In the genomic region with DNA sequence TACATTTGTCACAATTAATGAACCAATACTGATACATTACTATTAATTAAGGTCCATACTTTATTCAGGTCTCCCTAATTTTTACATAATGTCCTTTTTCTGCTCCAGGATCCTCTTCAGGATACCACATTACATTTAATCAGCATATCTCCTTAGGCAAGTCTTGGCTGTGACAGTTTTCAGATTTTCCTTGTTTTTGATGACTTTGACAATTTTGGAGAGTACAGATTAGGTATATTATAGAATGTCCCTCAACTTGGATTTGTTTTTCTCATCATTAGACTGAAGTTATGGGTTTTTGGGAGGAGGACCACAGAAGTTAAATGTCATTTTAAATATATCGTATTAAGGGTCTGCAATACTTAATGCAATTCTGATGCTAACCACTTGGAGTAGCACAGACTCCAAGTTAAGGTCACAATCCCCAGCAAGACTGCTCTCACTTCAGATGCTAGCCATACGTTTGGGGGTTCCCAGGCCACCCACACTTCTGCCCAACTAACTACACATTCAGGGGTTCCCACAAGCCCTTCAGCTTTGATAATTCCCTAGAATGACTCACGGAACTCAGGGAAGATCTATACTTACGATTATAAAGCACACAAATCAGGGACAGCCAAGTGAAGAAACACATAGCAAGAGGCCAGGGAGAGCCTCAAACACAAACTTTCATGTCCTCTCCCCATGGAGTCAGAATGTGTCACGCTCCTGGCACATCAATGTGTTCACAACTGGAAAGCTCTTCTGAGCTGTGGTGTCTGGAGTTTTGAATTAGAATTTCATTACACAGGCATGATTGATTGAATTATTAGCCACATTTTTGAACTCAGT, we compare ENCODE assay signal across 9 cellular contexts. TPM values are rescaled to one million over a fixed set of nuclear protein-coding genes. Genes with fewer than 3 reads are reported as not detected.
DNase-seq lines count a peak whose midpoint lies in the region; ATAC-seq, FAIRE-seq and TF ChIP-seq lines count a peak whose summit lies in the region.
"Had no signal": no experiment of that assay in that cellular context is flagged by ENCODE, and none has a peak within 500 bp of the region (broad histone marks: within the 10 kb centered on the region; RNA-seq: fewer than 3 reads in every experiment).

No MANE protein-coding gene starts in this region.

- CTCF ChIA-PET in HepG2 (lab: Yijun Ruan, JAX; ENCODE audit: low intra/inter-chr PET ratio, low total read pairs) = no interaction called here

- ATAC-seq in HepG2 (peak; percentile 98), right lobe of liver (no peak), gastroesophageal sphincter (no peak)

- no peak for TF ChIP-seq RAD21 in HepG2 (CRISPR knock-in tag; IDR thresholded peaks at IDR 0.05)

- WGBS in HepG2 (ENCODE audit: low lambda C conversion rate) = 3% methylated on average over 5 of the region's 5 CpGs
- WGBS in right lobe of liver (ENCODE audit: insufficient coverage, low coverage, low lambda C conversion rate, missing lambda C conversion rate) = 57% methylated on average over 5 of the region's 5 CpGs
- 50 to 58% methylated on average over 2 to 5 of the region's 5 CpGs for WGBS in gastroesophageal sphincter (ENCODE audit: low coverage in 1 of 2), 2 donors

- H3K27ac Mint-ChIP-seq in activated T-helper 2 cell treated with anti-CD3 and anti-CD28 coated beads, Interferon-gamma antibody, Interleukin-2, Interleukin-4, amounts not matched to agents 10 μg/mL and 5 μg/mL and 100 μg/mL, durations not matched to agents 14 hours and 24 hours and 36 hours = no peak overlapping the region

- no peaks in the 10 kb centered on the region for H3K27me3 ChIP-seq in HepG2 (ENCODE audit: control insufficient read depth in 1 of 2, insufficient read depth in 2 of 2, low read length in 2 of 2)
- H3K27me3 ChIP-seq in right lobe of liver = no peaks in the 10 kb centered on the region
- no peaks in the 10 kb centered on the region for H3K27me3 ChIP-seq in gastroesophageal sphincter
- H3K27me3 ChIP-seq: ascending aorta had no signal

- H3K9ac ChIP-seq in HepG2 (ENCODE audit: insufficient read depth, low read depth, low read length) = no peak overlapping the region

- no peak overlapping the region for H3K4me3 Mint-ChIP-seq in activated T-helper 2 cell treated with anti-CD3 and anti-CD28 coated beads, Interferon-gamma antibody, Interleukin-2, Interleukin-4, amounts not matched to agents 10 μg/mL and 5 μg/mL and 100 μg/mL, durations not matched to agents 14 hours and 24 hours and 36 hours (ENCODE audit: low read depth)

- no peak overlapping the region for H2AFZ ChIP-seq in HepG2 (ENCODE audit: low read length)

- no peaks in the 10 kb centered on the region for H3K9me3 Mint-ChIP-seq in activated T-helper 2 cell treated with anti-CD3 and anti-CD28 coated beads, Interferon-gamma antibody, Interleukin-2, Interleukin-4, amounts not matched to agents 10 μg/mL and 5 μg/mL and 100 μg/mL, durations not matched to agents 14 hours and 24 hours and 36 hours

- peak; percentile 61 for TF ChIP-seq CTCF in HepG2 (CRISPR knock-in tag; IDR thresholded peaks at IDR 0.05)
- peak in 2 of 4 donors; percentile 7 to 8 for TF ChIP-seq CTCF in right lobe of liver (IDR thresholded peaks at IDR 0.05)
- peak; percentile 45 for TF ChIP-seq CTCF in fibroblast of the aortic adventitia (IDR thresholded peaks at IDR 0.05; ENCODE audit: insufficient read depth, low read length)
- TF ChIP-seq CTCF in gastroesophageal sphincter (IDR thresholded peaks at IDR 0.05) = no peak

- H3K27me3 Mint-ChIP-seq in activated T-helper 2 cell treated with anti-CD3 and anti-CD28 coated beads, Interferon-gamma antibody, Interleukin-2, Interleukin-4, amounts not matched to agents 10 μg/mL and 5 μg/mL and 100 μg/mL, durations not matched to agents 14 hours and 24 hours and 36 hours (ENCODE audit: low read depth) = peaks cover 14% of the 10 kb centered on the region

- BruUV-seq in HepG2 (replicated peaks; lab: Mats Ljungman, UMichigan) = no TSS peak

- H3K4me2 ChIP-seq in HepG2 (ENCODE audit: low read depth, low read length) = no peak overlapping the region

- H3K4me3 ChIP-seq in HepG2 (replicated peaks in 1 of 3; ENCODE audit: insufficient read depth in 1 of 3, low read depth in 2 of 3, low read length in 3 of 3) (no peak overlapping the region), right lobe of liver (no peak overlapping the region), fibroblast of the aortic adventitia (ENCODE audit: low read depth, low read length) (no peak overlapping the region), gastroesophageal sphincter (no peak overlapping the region)
- H3K4me3 ChIP-seq: ascending aorta had no signal

- intact Hi-C loops in HepG2 (cut with micrococcal nuclease; ENCODE audit: unreplicated experiment) = loop anchor here (5.0 kb wide), 2 partner anchors 203 to 243 kb away; no protein-coding TSS in a partner anchor
- intact Hi-C loops in right lobe of liver (cut with DNase I) = no loop called here
- intact Hi-C loops in activated T-helper 2 cell treated with anti-CD3 and anti-CD28 coated beads, Interferon-gamma antibody, Interleukin-2, Interleukin-4, amounts not matched to agents 10 μg/mL and 5 μg/mL and 100 μg/mL, durations not matched to agents 14 hours and 24 hours and 36 hours (cut with micrococcal nuclease) = no loop called here

- H3K4me1 ChIP-seq in HepG2 (ENCODE audit: insufficient read depth, low read length) = no peaks in the 10 kb centered on the region
- H3K4me1 ChIP-seq in right lobe of liver = no peaks in the 10 kb centered on the region
- no peaks in the 10 kb centered on the region for H3K4me1 ChIP-seq in gastroesophageal sphincter
- H3K4me1 ChIP-seq: ascending aorta had no signal

- no peak overlapping the region for H3K27ac ChIP-seq in HepG2 (ENCODE audit: extremely low read length, insufficient read depth, low read length)
- H3K27ac ChIP-seq in right lobe of liver = no peak overlapping the region
- H3K27ac ChIP-seq in gastroesophageal sphincter = no peak overlapping the region
- H3K27ac ChIP-seq: ascending aorta had no signal

- TF ChIP-seq EP300 in HepG2 (IDR thresholded peaks at IDR 0.05; ENCODE audit: low read depth in 2 of 2, low read length in 2 of 2) (no peak), HepG2 (CRISPR knock-in tag; IDR thresholded peaks at IDR 0.05; ENCODE audit: borderline replicate concordance) (no peak), gastroesophageal sphincter (IDR thresholded peaks at IDR 0.05) (no peak)

- no peaks in the 10 kb centered on the region for H4K20me1 ChIP-seq in HepG2 (ENCODE audit: insufficient read depth, low read length)

- POLR2A ChIA-PET in HepG2 (lab: Yijun Ruan, JAX) = no interaction called here

- FAIRE-seq in HepG2 (lab: Jason Lieb, UNC) = no peak

- DNase-seq in HepG2 (ENCODE audit: low spot score) (peak; percentile 48), right lobe of liver (no peak), NCI-H69 (lab: John Stamatoyannopoulos, UW) (peak; percentile 19), fibroblast of the aortic adventitia (ENCODE audit: low read depth) (peak; percentile 16), T-helper 9 cell (no peak), SW 1271 (lab: John Stamatoyannopoulos, UW) (no peak)
- no peak for DNase-seq in activated T-helper 2 cell treated with anti-CD3 and anti-CD28 coated beads, Interferon-gamma antibody, Interleukin-2, Interleukin-4, amounts not matched to agents 10 μg/mL and 5 μg/mL and 100 μg/mL, durations not matched to agents 14 hours and 24 hours and 36 hours (ENCODE audit: low spot score)

- H3K9me3 ChIP-seq in HepG2 (ENCODE audit: low read length) (no peaks in the 10 kb centered on the region), right lobe of liver (no peaks in the 10 kb centered on the region), gastroesophageal sphincter (no peaks in the 10 kb centered on the region)
- H3K9me3 ChIP-seq: ascending aorta had no signal

- no peaks in the 10 kb centered on the region for H3K36me3 Mint-ChIP-seq in activated T-helper 2 cell treated with anti-CD3 and anti-CD28 coated beads, Interferon-gamma antibody, Interleukin-2, Interleukin-4, amounts not matched to agents 10 μg/mL and 5 μg/mL and 100 μg/mL, durations not matched to agents 14 hours and 24 hours and 36 hours (ENCODE audit: low read depth)

- TF ChIP-seq POLR2A in HepG2 (IDR thresholded peaks at IDR 0.05; ENCODE audit: insufficient read depth in 1 of 2, low read depth in 2 of 2, low read length in 2 of 2) = no peak
- TF ChIP-seq POLR2A in right lobe of liver (IDR thresholded peaks at IDR 0.05) = no peak
- no peak for TF ChIP-seq POLR2A in gastroesophageal sphincter (IDR thresholded peaks at IDR 0.05)

- no peaks in the 10 kb centered on the region for H3K4me1 Mint-ChIP-seq in activated T-helper 2 cell treated with anti-CD3 and anti-CD28 coated beads, Interferon-gamma antibody, Interleukin-2, Interleukin-4, amounts not matched to agents 10 μg/mL and 5 μg/mL and 100 μg/mL, durations not matched to agents 14 hours and 24 hours and 36 hours (ENCODE audit: low read depth)

- H3K36me3 ChIP-seq in HepG2 (replicated peaks in 1 of 2; ENCODE audit: control insufficient read depth in 1 of 2, insufficient read depth in 2 of 2, low read length in 2 of 2) (no peaks in the 10 kb centered on the region), right lobe of liver (no peaks in the 10 kb centered on the region), gastroesophageal sphincter (no peaks in the 10 kb centered on the region)
- H3K36me3 ChIP-seq: ascending aorta had no signal

- in situ Hi-C loops in HepG2 (cut with HindIII; ENCODE audit: extremely low pct_ligation_motif_present, low pct_unique_long_range_greater_than_20kb) = no loop called here

- H3K79me2 ChIP-seq in HepG2 (ENCODE audit: insufficient read depth, low read length) = no peaks in the 10 kb centered on the region

RNA-seq across cellular contexts. Expression of gene NUBPL, which starts 17.0 kb away (rescaled TPM):
- 44.1 and 67.1 TPM in 2 replicates for total RNA-seq in HepG2 (2016; rRNA removed; fragmentation: Illumina TruSeq; extraction: Trizol)
- 2.8 and 3.6 TPM in 2 replicates for total RNA-seq in HepG2 (2016; cell fraction: cytosol; rRNA removed; fragmentation: Illumina TruSeq; extraction: Trizol; ENCODE audit: low read depth)
- total RNA-seq in HepG2 (2016; cell fraction: insoluble cytoplasmic fraction; rRNA removed; fragmentation: Illumina TruSeq; extraction: Trizol) = 46.0 and 66.8 TPM in 2 replicates
- total RNA-seq in HepG2 (2016; cell fraction: membrane; rRNA removed; fragmentation: Illumina TruSeq; extraction: Trizol) = 11.2 and 11.4 TPM in 2 replicates
- total RNA-seq in HepG2 (2016; cell fraction: nucleus; rRNA removed; fragmentation: Illumina TruSeq; extraction: Trizol) = 89.2 and 90.0 TPM in 2 replicates
- polyA plus RNA-seq in HepG2 (2011; rRNA removed) = 15.8 and 21.3 TPM in 2 replicates
- 8.7 and 14.2 TPM in 2 replicates for polyA plus RNA-seq in HepG2 (2011; cell fraction: cytosol; rRNA removed)
- polyA plus RNA-seq in HepG2 (2011; cell fraction: nucleus; rRNA removed) = 7.1 and 8.2 TPM in 2 replicates
- polyA plus RNA-seq in HepG2 (2012) = 16.0 and 24.2 TPM in 2 replicates
- 2.0 and 2.5 TPM in 2 replicates for polyA plus RNA-seq in HepG2 (2016; cell fraction: cytosol; fragmentation: Illumina TruSeq; extraction: Trizol; ENCODE audit: low read depth)
- 46.1 and 49.1 TPM in 2 replicates for polyA plus RNA-seq in HepG2 (2016; cell fraction: insoluble cytoplasmic fraction; fragmentation: Illumina TruSeq; extraction: Trizol; ENCODE audit: low read depth)
- polyA plus RNA-seq in HepG2 (2016; cell fraction: membrane; fragmentation: Illumina TruSeq; extraction: Trizol; ENCODE audit: low read depth) = 7.5 and 7.8 TPM in 2 replicates
- 24.3 and 24.6 TPM in 2 replicates for polyA plus RNA-seq in HepG2 (2016; cell fraction: nucleus; fragmentation: Illumina TruSeq; extraction: Trizol; ENCODE audit: insufficient read depth, low read depth)
- polyA minus RNA-seq in HepG2 (2011; rRNA and poly(A)+ RNA removed; ENCODE audit: low replicate concordance) = 3.7 and 19.6 TPM in 2 replicates
- polyA minus RNA-seq in HepG2 (2011; cell fraction: cytosol; rRNA and poly(A)+ RNA removed) = 16.4 and 17.6 TPM in 2 replicates
- polyA minus RNA-seq in HepG2 (2011; cell fraction: nucleus; rRNA and poly(A)+ RNA removed) = 89.0 and 103 TPM in 2 replicates
- 1 to 10 TPM; 6.3 to 9.5 (median 7.2) TPM for total RNA-seq in right lobe of liver
- total RNA-seq in fibroblast of the aortic adventitia (ENCODE audit: low replicate concordance) = 10.5 and 18.9 TPM in 2 replicates
- 10 to 100 TPM in 3 of 4 donors, 1 to 10 TPM in 1; 8.1 to 24.3 (median 14.5) TPM for total RNA-seq in gastroesophageal sphincter
- total RNA-seq in activated T-helper 2 cell treated with anti-CD3 and anti-CD28 coated beads, Interferon-gamma antibody, Interleukin-2, Interleukin-4, amounts not matched to agents 10 μg/mL and 5 μg/mL and 100 μg/mL, durations not matched to agents 14 hours and 24 hours and 36 hours = 8.7 and 9.5 TPM in 2 replicates

RNA-seq across cellular contexts. Expression of gene GPR33, which starts 56.3 kb away (rescaled TPM):
- total RNA-seq in HepG2 (2016; rRNA removed; fragmentation: Illumina TruSeq; extraction: Trizol) (not detected in 2 replicates), right lobe of liver (not detected), fibroblast of the aortic adventitia (ENCODE audit: low replicate concordance) (not detected in 2 replicates), gastroesophageal sphincter (not detected)
- not detected in 2 replicates for total RNA-seq in HepG2 (2016; cell fraction: cytosol; rRNA removed; fragmentation: Illumina TruSeq; extraction: Trizol; ENCODE audit: low read depth)
- not detected in 2 replicates for total RNA-seq in HepG2 (2016; cell fraction: insoluble cytoplasmic fraction; rRNA removed; fragmentation: Illumina TruSeq; extraction: Trizol)
- not detected in 2 replicates for total RNA-seq in HepG2 (2016; cell fraction: membrane; rRNA removed; fragmentation: Illumina TruSeq; extraction: Trizol)
- total RNA-seq in HepG2 (2016; cell fraction: nucleus; rRNA removed; fragmentation: Illumina TruSeq; extraction: Trizol) = not detected in 2 replicates
- polyA plus RNA-seq in HepG2 (2011; rRNA removed) = not detected in 2 replicates
- not detected in 2 replicates for polyA plus RNA-seq in HepG2 (2011; cell fraction: cytosol; rRNA removed)
- polyA plus RNA-seq in HepG2 (2011; cell fraction: nucleus; rRNA removed) = not detected in 2 replicates
- polyA plus RNA-seq in HepG2 (2012) = not detected in 2 replicates
- not detected in 2 replicates for polyA plus RNA-seq in HepG2 (2016; cell fraction: cytosol; fragmentation: Illumina TruSeq; extraction: Trizol; ENCODE audit: low read depth)
- polyA plus RNA-seq in HepG2 (2016; cell fraction: insoluble cytoplasmic fraction; fragmentation: Illumina TruSeq; extraction: Trizol; ENCODE audit: low read depth) = not detected in 2 replicates
- polyA plus RNA-seq in HepG2 (2016; cell fraction: membrane; fragmentation: Illumina TruSeq; extraction: Trizol; ENCODE audit: low read depth) = not detected in 2 replicates
- not detected in 2 replicates for polyA plus RNA-seq in HepG2 (2016; cell fraction: nucleus; fragmentation: Illumina TruSeq; extraction: Trizol; ENCODE audit: insufficient read depth, low read depth)
- polyA minus RNA-seq in HepG2 (2011; rRNA and poly(A)+ RNA removed; ENCODE audit: low replicate concordance) = not detected in 2 replicates
- polyA minus RNA-seq in HepG2 (2011; cell fraction: cytosol; rRNA and poly(A)+ RNA removed) = not detected in 2 replicates
- polyA minus RNA-seq in HepG2 (2011; cell fraction: nucleus; rRNA and poly(A)+ RNA removed) = not detected in 2 replicates
- total RNA-seq in activated T-helper 2 cell treated with anti-CD3 and anti-CD28 coated beads, Interferon-gamma antibody, Interleukin-2, Interleukin-4, amounts not matched to agents 10 μg/mL and 5 μg/mL and 100 μg/mL, durations not matched to agents 14 hours and 24 hours and 36 hours = not detected in 2 replicates
- total RNA-seq: ascending aorta had no signal

Comparison
In these comparisons a context has a peak if more than half of its experiments do, and no peak if none do; other contexts are left out.
1. DNase-seq: peak in HepG2 (single experiment), NCI-H69 (single experiment) and fibroblast of the aortic adventitia (single experiment); none in right lobe of liver (0 of 3), T-helper 9 cell (single experiment), SW 1271 (0 of 2) and activated T-helper 2 cell treated with anti-CD3 and anti-CD28 coated beads, Interferon-gamma antibody, Interleukin-2, Interleukin-4, amounts not matched to agents 10 μg/mL and 5 μg/mL and 100 μg/mL, durations not matched to agents 14 hours and 24 hours and 36 hours (single experiment).
2. CTCF ChIP-seq: peak in HepG2 (single experiment) and fibroblast of the aortic adventitia (single experiment); none in gastroesophageal sphincter (0 of 4).